Comparison of ENCODE assay signal across 9 cellular contexts in the genomic region with DNA sequence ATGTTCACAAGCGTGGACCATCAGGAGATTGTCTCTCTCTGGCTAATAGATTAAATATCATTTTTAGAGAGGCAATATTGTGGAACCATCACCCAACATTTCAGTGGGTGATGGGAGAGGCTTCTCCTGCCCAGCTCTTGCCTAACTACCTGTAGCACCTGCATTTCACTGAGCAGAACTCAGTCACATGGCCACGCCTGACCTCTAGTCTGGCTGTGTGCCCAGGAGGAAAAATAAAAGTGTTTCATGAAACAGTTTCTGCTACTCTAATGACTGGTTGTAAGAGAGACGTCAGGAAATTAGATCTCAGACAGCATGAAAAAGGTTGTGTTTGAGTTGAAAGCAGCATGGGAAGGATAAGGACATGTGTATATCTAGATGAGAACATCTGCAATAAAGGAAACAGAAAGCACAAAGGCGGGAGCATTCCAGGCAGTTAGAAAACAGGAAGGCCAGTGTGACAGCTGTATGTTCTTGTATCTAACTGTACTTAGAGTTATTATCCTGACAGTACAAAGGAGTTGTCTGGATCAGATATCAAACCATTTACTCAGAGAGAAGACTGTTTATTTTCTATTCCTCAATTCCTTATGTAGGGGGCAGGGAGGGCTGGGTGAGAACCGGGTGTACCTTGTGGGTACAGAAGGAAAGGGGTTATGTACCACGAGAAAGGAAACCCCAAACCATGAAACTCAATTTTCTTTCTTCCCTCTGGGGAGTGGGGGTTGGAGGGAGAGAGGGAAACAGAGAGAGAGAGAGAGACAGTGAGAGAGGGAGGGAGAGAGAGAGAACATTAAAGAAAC.
A peak's percentile ranks its signal among the peaks of the same experiment; 100 is the strongest.
DNase-seq lines count a peak whose midpoint lies in the region; ATAC-seq and TF ChIP-seq lines count a peak whose summit lies in the region.
"Had no signal": no experiment of that assay in that cellular context is flagged by ENCODE, and none has a peak within 500 bp of the region (broad histone marks: within the 10 kb centered on the region; RNA-seq: fewer than 3 reads in every experiment).

No MANE protein-coding gene starts in this region.

- peak overlapping the region; percentile 35; the same call in 1 of the 2 replicates for H3K27ac ChIP-seq in VCaP
- no peak overlapping the region for H3K27ac ChIP-seq in vagina

- TF ChIP-seq POLR2A in vagina (IDR thresholded peaks at IDR 0.05) = no peak

- DNase-seq in EH (ENCODE audit: low read depth) = peak; percentile 23
- DNase-seq in NCI-H2029 treated with DMSO at 0.1 percent for 48 hours (lab: John Stamatoyannopoulos, UW) = peak; percentile 96
- peak in 1 of 3 donors; percentile 56 for DNase-seq in mucosa of descending colon
- no peak for DNase-seq in stimulated activated CD4-positive, alpha-beta T cell treated with anti-CD3 and anti-CD28 coated beads, Interleukin-2, amount 100 ng/mL, for 24 hours
- no peak for DNase-seq in vagina (ENCODE audit: extremely low spot score in 2 of 2)
- no peak for DNase-seq in NCI-H2227 treated with DMSO at 0.1 percent for 48 hours (lab: John Stamatoyannopoulos, UW)
- DNase-seq: activated CD8-positive, alpha-beta T cell treated with anti-CD3 and anti-CD28 coated beads for 36 hours had no signal

- no peak for TF ChIP-seq CTCF in VCaP (conservative IDR thresholded peaks at IDR 0.05)
- no peak for TF ChIP-seq CTCF in mucosa of descending colon (IDR thresholded peaks at IDR 0.05)
- no peak for TF ChIP-seq CTCF in vagina (IDR thresholded peaks at IDR 0.05)

- H3K4me1 ChIP-seq in mucosa of descending colon (ENCODE audit: low read depth) (peaks cover 3% of the 10 kb centered on the region), vagina (no peaks in the 10 kb centered on the region)

- no peaks in the 10 kb centered on the region for H3K9me3 ChIP-seq in mucosa of descending colon
- H3K9me3 ChIP-seq in vagina = no peaks in the 10 kb centered on the region

- H3K4me3 ChIP-seq in mucosa of descending colon = no peak overlapping the region
- no peak overlapping the region for H3K4me3 ChIP-seq in vagina

- intact Hi-C loops in mucosa of descending colon (cut with DNase I, micrococcal nuclease) (no loop called here), vagina (cut with DNase I) (no loop called here)

- H3K36me3 ChIP-seq in mucosa of descending colon (ENCODE audit: low read depth) = no peaks in the 10 kb centered on the region
- no peaks in the 10 kb centered on the region for H3K36me3 ChIP-seq in vagina

- no peaks in the 10 kb centered on the region for H3K27me3 ChIP-seq in vagina

- peak; percentile 85 for ATAC-seq in mucosa of descending colon
- ATAC-seq in HG03159 (IDR thresholded peaks at IDR 0.05; ENCODE audit: unreplicated experiment) = no peak
- ATAC-seq: activated CD8-positive, alpha-beta T cell treated with anti-CD3 and anti-CD28 coated beads for 36 hours had no signal

Comparison
In these comparisons a context has a peak if more than half of its experiments do, and no peak if none do; other contexts are left out.
1. DNase-seq: peak in EH (single experiment) and NCI-H2029 treated with DMSO at 0.1 percent for 48 hours (single experiment); none in stimulated activated CD4-positive, alpha-beta T cell treated with anti-CD3 and anti-CD28 coated beads, Interleukin-2, amount 100 ng/mL, for 24 hours (0 of 2), vagina (0 of 2) and NCI-H2227 treated with DMSO at 0.1 percent for 48 hours (single experiment).